ENCODE assay signal across 19 cellular contexts in genomic region chr3:34207826-34208225, GRCh38.
A peak's percentile ranks its signal among the peaks of the same experiment; 100 is the strongest.
DNase-seq lines count a peak whose midpoint lies in the region; ATAC-seq and TF ChIP-seq lines count a peak whose summit lies in the region.
"Had no signal": no experiment of that assay in that cellular context is flagged by ENCODE, and none has a peak within 500 bp of the region (broad histone marks: within the 10 kb centered on the region; RNA-seq: fewer than 3 reads in every experiment).

No MANE protein-coding gene starts in this region.

- H3K9me3 ChIP-seq in ascending aorta (no peaks in the 10 kb centered on the region), esophagus muscularis mucosa (no peaks in the 10 kb centered on the region)
- H3K9me3 ChIP-seq: BLaER1 treated with 17β-estradiol and CSF1 and Interleukin-3, amounts not matched to agents 10 nM and 100 nM; gastrocnemius medialis; thyroid gland had no signal

- H4K20me1 ChIP-seq in GM23338 (replicated peaks; ENCODE audit: insufficient read depth), result no peaks in the 10 kb centered on the region
- H4K20me1 ChIP-seq: BLaER1 treated with 17β-estradiol and CSF1 and Interleukin-3, amounts not matched to agents 10 nM and 100 nM had no signal

- H3K4me2 ChIP-seq in GM23338, result no peak overlapping the region
- H3K4me2 ChIP-seq: BLaER1 treated with 17β-estradiol and CSF1 and Interleukin-3, amounts not matched to agents 10 nM and 100 nM had no signal

- no peaks in the 10 kb centered on the region for H3K27me3 ChIP-seq in ascending aorta
- no peaks in the 10 kb centered on the region for H3K27me3 ChIP-seq in esophagus muscularis mucosa
- H3K27me3 ChIP-seq in GM23338 (ENCODE audit: insufficient read depth), result no peaks in the 10 kb centered on the region
- H3K27me3 ChIP-seq: BLaER1 treated with 17β-estradiol and CSF1 and Interleukin-3, amounts not matched to agents 10 nM and 100 nM; gastrocnemius medialis; thyroid gland had no signal

- 25% methylated on average over 1 of the region's 1 CpG for WGBS in esophagus muscularis mucosa

- TF ChIP-seq CTCF in ascending aorta (IDR thresholded peaks at IDR 0.05), result no peak
- no peak for TF ChIP-seq CTCF in esophagus muscularis mucosa (IDR thresholded peaks at IDR 0.05)
- no peak for TF ChIP-seq CTCF in GM23338 (conservative IDR thresholded peaks at IDR 0.05; ENCODE audit: low read depth in 2 of 2)

- intact Hi-C loops in ascending aorta (cut with DNase I) (no loop called here), esophagus muscularis mucosa (cut with DNase I) (loop anchor here (10.0 kb wide), 1 partner anchor 203 kb away; no protein-coding TSS in a partner anchor)

- H3K27ac ChIP-seq in ascending aorta (peak overlapping the region; percentile 77 to 82), esophagus muscularis mucosa (replicated peaks in 1 of 4) (peak overlapping the region; percentile 80 to 87 (median 84)), GM23338 (ENCODE audit: low read depth) (no peak overlapping the region)
- H3K27ac ChIP-seq: BLaER1 treated with 17β-estradiol and CSF1 and Interleukin-3, amounts not matched to agents 10 nM and 100 nM; gastrocnemius medialis; thyroid gland had no signal

- no peaks in the 10 kb centered on the region for H3K79me2 ChIP-seq in GM23338 (replicated peaks; ENCODE audit: insufficient read depth)

- no peaks in the 10 kb centered on the region for H3K9me3 Mint-ChIP-seq in GM23338
- H3K9me3 Mint-ChIP-seq: activated CD4-positive, alpha-beta memory T cell treated with anti-CD3 and anti-CD28 coated beads, Interleukin-2, amount 10 ng/mL, durations not matched to agents 7 days and 5 days; WTC11 had no signal

- peak; percentile 76 for TF ChIP-seq EP300 in esophagus muscularis mucosa (IDR thresholded peaks at IDR 0.05)

- ATAC-seq in GM23338 (no peak), HG02981 (IDR thresholded peaks at IDR 0.05; ENCODE audit: unreplicated experiment) (no peak)
- ATAC-seq: gastrocnemius medialis, left cardiac atrium, WTC11 had no signal

- H3K4me3 Mint-ChIP-seq in GM23338, result no peak overlapping the region
- H3K4me3 Mint-ChIP-seq: activated CD4-positive, alpha-beta memory T cell treated with anti-CD3 and anti-CD28 coated beads, Interleukin-2, amount 10 ng/mL, durations not matched to agents 7 days and 5 days; WTC11 had no signal

- no peak for TF ChIP-seq POLR2A in esophagus muscularis mucosa (IDR thresholded peaks at IDR 0.05; ENCODE audit: low read depth)

- H3K36me3 Mint-ChIP-seq in GM23338 (ENCODE audit: low read depth), result no peaks in the 10 kb centered on the region
- H3K36me3 Mint-ChIP-seq: WTC11 had no signal

- H3K36me3 ChIP-seq in ascending aorta (no peaks in the 10 kb centered on the region), esophagus muscularis mucosa (no peaks in the 10 kb centered on the region), GM23338 (ENCODE audit: insufficient read depth) (no peaks in the 10 kb centered on the region)
- H3K36me3 ChIP-seq: BLaER1 treated with 17β-estradiol and CSF1 and Interleukin-3, amounts not matched to agents 10 nM and 100 nM; gastrocnemius medialis; thyroid gland had no signal

- no peak overlapping the region for H3K27ac Mint-ChIP-seq in GM23338
- H3K27ac Mint-ChIP-seq: activated CD4-positive, alpha-beta memory T cell treated with anti-CD3 and anti-CD28 coated beads, Interleukin-2, amount 10 ng/mL, durations not matched to agents 7 days and 5 days; WTC11 had no signal

- H3F3A ChIP-seq in GM23338 (replicated peaks; ENCODE audit: low read depth), result no peaks in the 10 kb centered on the region

- no peaks in the 10 kb centered on the region for H3K27me3 Mint-ChIP-seq in GM23338 (ENCODE audit: insufficient read depth, low read depth, poor library complexity)
- H3K27me3 Mint-ChIP-seq: activated CD4-positive, alpha-beta memory T cell treated with anti-CD3 and anti-CD28 coated beads, Interleukin-2, amount 10 ng/mL, durations not matched to agents 7 days and 5 days had no signal

- H3K4me3 ChIP-seq in ascending aorta, result no peak overlapping the region
- H3K4me3 ChIP-seq in esophagus muscularis mucosa, result no peak overlapping the region
- H3K4me3 ChIP-seq in GM23338, result no peak overlapping the region
- H3K4me3 ChIP-seq: BLaER1 treated with 17β-estradiol and CSF1 and Interleukin-3, amounts not matched to agents 10 nM and 100 nM; gastrocnemius medialis; thyroid gland had no signal

- no peaks in the 10 kb centered on the region for H3K4me1 Mint-ChIP-seq in GM23338
- H3K4me1 Mint-ChIP-seq: activated CD4-positive, alpha-beta memory T cell treated with anti-CD3 and anti-CD28 coated beads, Interleukin-2, amount 10 ng/mL, durations not matched to agents 7 days and 5 days; WTC11 had no signal

- H2AFZ ChIP-seq in GM23338, result no peak overlapping the region

- no peaks in the 10 kb centered on the region for H3K9me2 ChIP-seq in GM23338 (ENCODE audit: insufficient read depth)

- H3K4me1 ChIP-seq in ascending aorta (peaks cover 3 to 27% of the 10 kb centered on the region in 2 donors), esophagus muscularis mucosa (peaks cover 9 to 72% (median 59%) of the 10 kb centered on the region in 4 donors), GM23338 (ENCODE audit: insufficient read depth) (no peaks in the 10 kb centered on the region)
- H3K4me1 ChIP-seq: gastrocnemius medialis, thyroid gland had no signal

- DNase-seq in ascending aorta (ENCODE audit: low spot score in 2 of 2) (no peak), esophagus muscularis mucosa (ENCODE audit: extremely low spot score) (no peak), myocyte (ENCODE audit: low read depth) (peak; percentile 7), GM23338 (ENCODE audit: low spot score) (no peak), DMS153 treated with DMSO at 0.1 percent for 48 hours (lab: John Stamatoyannopoulos, UW; ENCODE audit: unreplicated experiment) (no peak), NCI-H524 (lab: John Stamatoyannopoulos, UW) (no peak)
- DNase-seq: activated CD4-positive, alpha-beta memory T cell treated with anti-CD3 and anti-CD28 coated beads, Interleukin-2, amount 10 ng/mL, durations not matched to agents 7 days and 5 days; activated naive CD4-positive, alpha-beta T cell treated with Interleukin-2 at 50 U/mL for 16 hours; activated T-cell treated with anti-CD3 and anti-CD28 coated beads, Interleukin-2, amount 50 U/mL, for 1 hour; cortex of kidney; gastrocnemius medialis; H7; left cardiac atrium; NCI-H1417; Right ventricle myocardium superior; thyroid gland had no signal

TF ChIP-seq in GM23338, 12 proteins besides CTCF, POLR2A, EP300 and RAD21:
- TF ChIP-seq NANOG (IDR thresholded peaks at IDR 0.05; ENCODE audit: borderline replicate concordance), result no peak
- no peak for TF ChIP-seq EZH2phosphoT487 (IDR thresholded peaks at IDR 0.05; ENCODE audit: unreplicated experiment)
- no peak for TF ChIP-seq JUNB (IDR thresholded peaks at IDR 0.05; ENCODE audit: unreplicated experiment)
- TF ChIP-seq STAT1 (IDR thresholded peaks at IDR 0.05; ENCODE audit: unreplicated experiment), result no peak
- no peak for TF ChIP-seq CREB1 (CRISPR knock-in tag; IDR thresholded peaks at IDR 0.05; ENCODE audit: low read depth)
